Comparison of ENCODE assay signal across 33 cellular contexts in genomic region chr20:61899971-61900370, GRCh38.
DNase-seq lines count a peak whose midpoint lies in the region; ATAC-seq, FAIRE-seq and TF ChIP-seq lines count a peak whose summit lies in the region.
"Had no signal": no experiment of that assay in that cellular context is flagged by ENCODE, and none has a peak within 500 bp of the region (broad histone marks: within the 10 kb centered on the region; RNA-seq: fewer than 3 reads in every experiment).

No MANE protein-coding gene starts in this region.

- H3K18ac ChIP-seq in H1 (ENCODE audit: extremely low read depth, low read length) (no peak overlapping the region), neuronal stem cell (ENCODE audit: low read length) (peak overlapping the region; percentile 87)

- no peak overlapping the region for H3K4ac ChIP-seq in H1 (replicated peaks; ENCODE audit: insufficient read length, low read depth, low read length)
- H3K4ac ChIP-seq in neuronal stem cell (ENCODE audit: low read length), result no peak overlapping the region

- no peaks in the 10 kb centered on the region for H3K79me2 ChIP-seq in H1 (ENCODE audit: control insufficient read depth in 1 of 2, insufficient read depth in 2 of 2, low read length in 2 of 2)
- H3K79me2 ChIP-seq: hepatocyte had no signal

- 53% methylated on average over 14 of the region's 14 CpGs for WGBS in right cardiac atrium
- WGBS in H1 (ENCODE audit: extremely low coverage in 1 of 2, insufficient coverage in 1 of 2, insufficient read length in 1 of 2, insufficient replicate concordance in 2 of 2, low coverage in 1 of 2, low lambda C conversion rate in 2 of 2, missing lambda C conversion rate in 1 of 2), 2 experiments, result 89% methylated on average over 11 of the region's 14 CpGs; no CpG with 5 or more reads in 1 of the 2 experiments
- WGBS in neuronal stem cell (ENCODE audit: extremely low coverage in 2 of 2, insufficient read length in 2 of 2, insufficient replicate concordance in 1 of 2), 2 donors, result no CpG with 5 or more reads among the region's 14 CpGs

- H4K20me1 ChIP-seq in H1 (replicated peaks in 1 of 2; ENCODE audit: control insufficient read depth in 1 of 2, insufficient read depth in 2 of 2, low read length in 2 of 2), result peaks cover 1 to 2% of the 10 kb centered on the region in 2 experiments

- H3K4me3 Mint-ChIP-seq in WTC11, result no peak overlapping the region
- H3K4me3 Mint-ChIP-seq: activated CD4-positive, alpha-beta memory T cell treated with anti-CD3 and anti-CD28 coated beads, Interleukin-2, amount 10 ng/mL, durations not matched to agents 7 days and 5 days; activated naive CD4-positive, alpha-beta T cell treated with anti-CD3 and anti-CD28 coated beads, Interleukin-2, amount 10 ng/mL, durations not matched to agents 7 days and 5 days; CD4-positive, alpha-beta T cell; immature natural killer cell; naive B cell had no signal

- POLR2A ChIA-PET in H1 (lab: Charles Lee; ENCODE audit: partially characterized antibody), result no interaction called here
- POLR2A ChIA-PET in WTC11 (lab: Charles Lee), result no interaction called here

- H3K4me1 ChIP-seq in right cardiac atrium (ENCODE audit: control insufficient read depth, insufficient read depth, low read length) (no peaks in the 10 kb centered on the region), right atrium auricular region (no peaks in the 10 kb centered on the region), H1 (replicated peaks in 1 of 4; ENCODE audit: control insufficient read depth in 3 of 4, insufficient read depth in 4 of 4, low read length in 3 of 4) (no peaks in the 10 kb centered on the region; a peak in 1 of 7 replicates), neuronal stem cell (ENCODE audit: control insufficient read depth in 2 of 2, insufficient read depth in 1 of 2, low read depth in 1 of 2, low read length in 2 of 2) (peaks cover 0 to 6% of the 10 kb centered on the region in 2 donors)
- H3K4me1 ChIP-seq: adrenal gland had no signal

- no peaks in the 10 kb centered on the region for H3K4me1 Mint-ChIP-seq in WTC11
- H3K4me1 Mint-ChIP-seq: naive B cell had no signal

- CTCF ChIA-PET in H1 (lab: Charles Lee; ENCODE audit: partially characterized antibody) (interaction anchor here (1.3 to 2.5 kb wide), 2 partner anchors 10 to 14 kb away, joined by 4 to 13 read pairs; no protein-coding TSS in a partner anchor), WTC11 (lab: Charles Lee) (interaction anchor here (0.8 to 1.0 kb wide), 2 partner anchors 13 to 111 kb away, joined by 3 read pairs; no protein-coding TSS in a partner anchor)

- no peaks in the 10 kb centered on the region for H3K79me1 ChIP-seq in H1 (ENCODE audit: low read depth, low read length)
- H3K79me1 ChIP-seq in neuronal stem cell (ENCODE audit: low read depth, low read length), result no peaks in the 10 kb centered on the region

- H2AFZ ChIP-seq in H1 (ENCODE audit: low read length), result no peak overlapping the region
- no peak overlapping the region for H2AFZ ChIP-seq in neuronal stem cell (ENCODE audit: low read length)
- H2AFZ ChIP-seq: hepatocyte had no signal

- H3K36me3 Mint-ChIP-seq in WTC11, result no peaks in the 10 kb centered on the region
- H3K36me3 Mint-ChIP-seq: activated naive CD4-positive, alpha-beta T cell treated with anti-CD3 and anti-CD28 coated beads, Interleukin-2, amount 10 ng/mL, durations not matched to agents 7 days and 5 days; immature natural killer cell; naive B cell had no signal

- TF ChIP-seq CTCF in right atrium auricular region (IDR thresholded peaks at IDR 0.05), result no peak
- no peak for TF ChIP-seq CTCF in H1 (IDR thresholded peaks at IDR 0.05; ENCODE audit: control extremely low read depth in 1 of 3, insufficient read depth in 1 of 3, low read depth in 1 of 3, low read length in 3 of 3)
- TF ChIP-seq CTCF in omental fat pad (IDR thresholded peaks at IDR 0.05), result no peak
- TF ChIP-seq CTCF in WTC11 (IDR thresholded peaks at IDR 0.05), result no peak

- H2AK5ac ChIP-seq in H1 (ENCODE audit: low read depth, low read length), result no peak overlapping the region
- no peak overlapping the region for H2AK5ac ChIP-seq in neuronal stem cell (ENCODE audit: low read depth, low read length)

- H4K5ac ChIP-seq in H1 (ENCODE audit: insufficient read length, low read depth, low read length), result no peak overlapping the region

- H2BK20ac ChIP-seq in H1 (ENCODE audit: low read length), result no peak overlapping the region

- no peaks in the 10 kb centered on the region for H3K27me3 ChIP-seq in right cardiac atrium (ENCODE audit: control insufficient read depth, insufficient read depth)
- H3K27me3 ChIP-seq in right atrium auricular region, result no peaks in the 10 kb centered on the region
- H3K27me3 ChIP-seq in H1 (replicated peaks in 1 of 4; ENCODE audit: control insufficient read depth in 3 of 4, extremely low read depth in 1 of 4, insufficient read depth in 3 of 4, low read length in 3 of 4), result no peaks in the 10 kb centered on the region; a peak in 2 of 7 replicates
- peaks cover 0 to 2% (median 0%) of the 10 kb centered on the region in 3 experiments for H3K27me3 ChIP-seq in neuronal stem cell (ENCODE audit: control insufficient read depth in 3 of 3, insufficient read depth in 3 of 3, low read depth in 1 of 3, low read length in 3 of 3)
- H3K27me3 ChIP-seq: adrenal gland, brain microvascular endothelial cell, hepatocyte, testis had no signal

- H3K14ac ChIP-seq in H1 (ENCODE audit: insufficient read length) (no peak overlapping the region), neuronal stem cell (ENCODE audit: low read length) (no peak overlapping the region)

- no peak overlapping the region for H2BK120ac ChIP-seq in H1 (replicated peaks; ENCODE audit: low read depth, low read length)
- no peak overlapping the region for H2BK120ac ChIP-seq in neuronal stem cell (ENCODE audit: low read depth, low read length)

- H3K9ac ChIP-seq in H1 (replicated peaks in 1 of 4; ENCODE audit: extremely low read depth in 1 of 4, low read depth in 3 of 4, low read length in 3 of 4) (no peak overlapping the region), neuronal stem cell (ENCODE audit: low read depth, low read length, poor library complexity) (peak overlapping the region; percentile 44)

- TF ChIP-seq POLR2A in H1 (IDR thresholded peaks at IDR 0.05; ENCODE audit: control extremely low read depth in 1 of 2, low read depth in 2 of 2, low read length in 2 of 2), result no peak

- H2BK5ac ChIP-seq in H1 (ENCODE audit: low read depth, low read length) (no peak overlapping the region), neuronal stem cell (ENCODE audit: low read length) (no peak overlapping the region)

- H3K9me3 Mint-ChIP-seq in WTC11, result no peaks in the 10 kb centered on the region
- H3K9me3 Mint-ChIP-seq: activated CD4-positive, alpha-beta memory T cell treated with anti-CD3 and anti-CD28 coated beads, Interleukin-2, amount 10 ng/mL, durations not matched to agents 7 days and 5 days; activated naive CD4-positive, alpha-beta T cell treated with anti-CD3 and anti-CD28 coated beads, Interleukin-2, amount 10 ng/mL, durations not matched to agents 7 days and 5 days; CD4-positive, alpha-beta T cell; immature natural killer cell; naive B cell had no signal

- H3K23me2 ChIP-seq in H1 (ENCODE audit: low read depth, low read length), result no peaks in the 10 kb centered on the region

- H3K23ac ChIP-seq in H1 (ENCODE audit: insufficient read length) (no peak overlapping the region), neuronal stem cell (ENCODE audit: low read depth, low read length, poor library complexity) (no peak overlapping the region)

- no peaks in the 10 kb centered on the region for H3K27me3 Mint-ChIP-seq in WTC11 (ENCODE audit: low read depth)
- H3K27me3 Mint-ChIP-seq: activated CD4-positive, alpha-beta memory T cell treated with anti-CD3 and anti-CD28 coated beads, Interleukin-2, amount 10 ng/mL, durations not matched to agents 7 days and 5 days; activated naive CD4-positive, alpha-beta T cell treated with anti-CD3 and anti-CD28 coated beads, Interleukin-2, amount 10 ng/mL, durations not matched to agents 7 days and 5 days; naive B cell had no signal

- H3K27ac Mint-ChIP-seq in WTC11, result no peak overlapping the region
- H3K27ac Mint-ChIP-seq: activated CD4-positive, alpha-beta memory T cell treated with anti-CD3 and anti-CD28 coated beads, Interleukin-2, amount 10 ng/mL, durations not matched to agents 7 days and 5 days; activated naive CD4-positive, alpha-beta T cell treated with anti-CD3 and anti-CD28 coated beads, Interleukin-2, amount 10 ng/mL, durations not matched to agents 7 days and 5 days; CD4-positive, alpha-beta T cell; immature natural killer cell; naive B cell had no signal

- H4K91ac ChIP-seq in H1 (replicated peaks; ENCODE audit: insufficient read length, low read length), result no peak overlapping the region
- no peak overlapping the region for H4K91ac ChIP-seq in neuronal stem cell (ENCODE audit: low read depth, low read length, poor library complexity)

- DNase-seq in right cardiac atrium (peak in 2 of 3 donors; percentile 28 to 50), right atrium auricular region (ENCODE audit: low spot score) (no peak), H1 (ENCODE audit: low read depth in 1 of 2, low spot score in 2 of 2) (no peak), neuronal stem cell (ENCODE audit: low spot score) (no peak), omental fat pad (ENCODE audit: low spot score) (no peak), WTC11 (ENCODE audit: low spot score) (no peak), germinal center (ENCODE audit: low spot score) (no peak)
- DNase-seq: activated CD4-positive, alpha-beta memory T cell treated with anti-CD3 and anti-CD28 coated beads, Interleukin-2, amount 10 ng/mL, durations not matched to agents 7 days and 5 days; activated CD8-positive, alpha-beta memory T cell treated with anti-CD3 and anti-CD28 coated beads, Interleukin-2, amount 50 U/mL, for 48 hours; activated naive CD4-positive, alpha-beta T cell treated with anti-CD3 and anti-CD28 coated beads, Interleukin-2, amount 10 ng/mL, durations not matched to agents 7 days and 5 days; brain microvascular endothelial cell; CD4-positive, alpha-beta T cell; foreskin melanocyte; GOT3; immature natural killer cell; Kasumi-1; mesendoderm; MV-4-11; naive B cell; NCI-H1436; NCI-H2081; NCI-H2227 treated with DMSO at 0.1 percent for 48 hours; SHP77 treated with DMSO at 0.1 percent for 48 hours; stimulated activated CD4-positive, alpha-beta T cell treated with anti-CD3 and anti-CD28 coated beads, Interleukin-2, amount 100 ng/mL, for 24 hours; stimulated activated naive CD8-positive, alpha-beta T cell treated with anti-CD3 and anti-CD28 coated beads, Interleukin-15, Interleukin-2, amounts not matched to agents 100 U/mL and 50 U/mL, for 24 hours; SW 1271 had no signal

- ATAC-seq in right cardiac atrium (no peak), omental fat pad (ENCODE audit: low FRiP score) (no peak), GM19328 (IDR thresholded peaks at IDR 0.05; ENCODE audit: unreplicated experiment) (no peak), WTC11 (no peak)
- ATAC-seq: Panc1; stimulated activated naive CD8-positive, alpha-beta T cell treated with anti-CD3 and anti-CD28 coated beads, Interleukin-15, Interleukin-2, amounts not matched to agents 100 U/mL and 50 U/mL, for 24 hours had no signal

- no peak for TF ChIP-seq RAD21 in H1 (IDR thresholded peaks at IDR 0.05 in 1 of 2, conservative IDR thresholded peaks at IDR 0.05 in 1 of 2; ENCODE audit: low read depth in 2 of 2, low read length in 2 of 2)

- no peak overlapping the region for H3K27ac ChIP-seq in right cardiac atrium (ENCODE audit: low read length)
- no peak overlapping the region for H3K27ac ChIP-seq in right atrium auricular region
- H3K27ac ChIP-seq in H1 (ENCODE audit: low read depth, low read length), result no peak overlapping the region
- no peak overlapping the region for H3K27ac ChIP-seq in neuronal stem cell (replicated peaks; ENCODE audit: low read length)
- H3K27ac ChIP-seq: adrenal gland, brain microvascular endothelial cell, hepatocyte, testis had no signal

- H3K4me2 ChIP-seq in H1 (ENCODE audit: insufficient read depth in 1 of 2, low read depth in 2 of 2, low read length in 2 of 2) (no peak overlapping the region), neuronal stem cell (ENCODE audit: insufficient read depth, low read length, poor library complexity, severe bottlenecking) (no peak overlapping the region)
- H3K4me2 ChIP-seq: hepatocyte, smooth muscle cell had no signal

- no peak overlapping the region for H2BK15ac ChIP-seq in H1 (ENCODE audit: low read length)
- no peak overlapping the region for H2BK15ac ChIP-seq in neuronal stem cell (ENCODE audit: low read length)

- H2BK12ac ChIP-seq in H1 (ENCODE audit: low read depth, low read length) (no peak overlapping the region), neuronal stem cell (ENCODE audit: low read length) (no peak overlapping the region)

- H3K9me3 ChIP-seq in right cardiac atrium (ENCODE audit: control insufficient read depth, low read length), result no peaks in the 10 kb centered on the region
- no peaks in the 10 kb centered on the region for H3K9me3 ChIP-seq in right atrium auricular region
- H3K9me3 ChIP-seq in H1 (ENCODE audit: insufficient read depth in 2 of 2, low read depth in 1 of 2, low read length in 1 of 2), result no peaks in the 10 kb centered on the region
- H3K9me3 ChIP-seq in neuronal stem cell (replicated peaks in 1 of 2; ENCODE audit: control insufficient read depth in 2 of 2, insufficient read depth in 1 of 2, low read depth in 1 of 2, low read length in 2 of 2), result no peaks in the 10 kb centered on the region
- H3K9me3 ChIP-seq: adrenal gland, testis had no signal

- H3K4me3 ChIP-seq in right cardiac atrium (ENCODE audit: low read length), result no peak overlapping the region
- H3K4me3 ChIP-seq in right atrium auricular region, result no peak overlapping the region
- no peak overlapping the region for H3K4me3 ChIP-seq in H1 (ENCODE audit: extremely low read depth in 1 of 4, insufficient read depth in 2 of 4, low read depth in 3 of 4, low read length in 4 of 4)
- no peak overlapping the region for H3K4me3 ChIP-seq in neuronal stem cell (ENCODE audit: low read length in 2 of 2)
- H3K4me3 ChIP-seq: adrenal gland, hepatocyte, smooth muscle cell, testis had no signal

- intact Hi-C loops in right cardiac atrium (cut with DNase I), result loop anchor here in 1 of 4 donors (5.0 kb wide), 1 partner anchor 1688 kb away; no protein-coding TSS in a partner anchor

- H3K56ac ChIP-seq in H1 (replicated peaks; ENCODE audit: insufficient read length, low read depth, low read length), result no peak overlapping the region

- H3K36me3 ChIP-seq in right atrium auricular region (no peaks in the 10 kb centered on the region), H1 (ENCODE audit: control insufficient read depth in 2 of 4, insufficient read depth in 4 of 4, low read length in 3 of 4) (no peaks in the 10 kb centered on the region), neuronal stem cell (replicated peaks in 1 of 2; ENCODE audit: control insufficient read depth in 2 of 2, insufficient read depth in 2 of 2, low read length in 2 of 2) (no peaks in the 10 kb centered on the region)
- H3K36me3 ChIP-seq: adrenal gland, brain microvascular endothelial cell had no signal

- H4K8ac ChIP-seq in H1 (ENCODE audit: extremely low read depth, insufficient read depth, low read length), result 0 out of 2 replicates have a peak overlapping the region, but pooled peaks have one; percentile 35
- no peak overlapping the region for H4K8ac ChIP-seq in neuronal stem cell (ENCODE audit: low read depth, low read length)

- no peak for FAIRE-seq in H1 (lab: Jason Lieb, UNC)
- FAIRE-seq: A204.1 had no signal

- no peak for TF ChIP-seq EP300 in H1 (IDR thresholded peaks at IDR 0.05; ENCODE audit: borderline replicate concordance in 1 of 2, low read depth in 2 of 2, low read length in 2 of 2)

Comparison
In these comparisons a context has a peak if more than half of its experiments do, and no peak if none do; other contexts are left out.
1. DNase-seq: peak in right cardiac atrium (2 of 3); none in right atrium auricular region (single experiment), H1 (0 of 2), neuronal stem cell (single experiment), omental fat pad (single experiment), WTC11 (single experiment) and germinal center (single experiment).